ENCODE assay signal across 14 cellular contexts in genomic region chr17:72173475-72174116, GRCh38. TPM values are rescaled to one million over a fixed set of nuclear protein-coding genes. Genes with fewer than 3 reads are reported as not detected.
DNase-seq lines count a peak whose midpoint lies in the region; ATAC-seq, FAIRE-seq and TF ChIP-seq lines count a peak whose summit lies in the region.
"Had no signal": no experiment of that assay in that cellular context is flagged by ENCODE, and none has a peak within 500 bp of the region (broad histone marks: within the 10 kb centered on the region; RNA-seq: fewer than 3 reads in every experiment).

No MANE protein-coding gene starts in this region.

- DNase-seq in LHCN-M2 (ENCODE audit: low read depth) (peak; percentile 41), NCI-H2196 (lab: John Stamatoyannopoulos, UW; ENCODE audit: unreplicated experiment) (peak; percentile 66), body of pancreas (peak in 3 of 4 donors; percentile 35 to 50 (median 44)), pancreas (no peak)
- no peak for DNase-seq in effector CD4-positive, alpha-beta T cell
- no peak for DNase-seq in stimulated activated CD4-positive, alpha-beta T cell treated with anti-CD3 and anti-CD28 coated beads, Interleukin-2, amount 100 ng/mL, for 48 hours
- DNase-seq: activated B cell treated with CpG ODN at 0.5 μM for 24 hours; activated CD8-positive, alpha-beta memory T cell treated with anti-CD3 and anti-CD28 coated beads, Interleukin-2, amount 50 U/mL, for 4 hours; activated naive CD8-positive, alpha-beta T cell treated with anti-CD3 and anti-CD28 coated beads for 36 hours; CD4-positive, CD25-positive, alpha-beta regulatory T cell; MG63; small intestine had no signal

- intact Hi-C loops in body of pancreas (cut with DNase I): no loop called here
- intact Hi-C loops in pancreas (cut with DNase I): no loop called here

- ATAC-seq in body of pancreas (peak; percentile 52), pancreas (peak in 3 of 4 donors; percentile 73 to 89 (median 80)), GM21381 (IDR thresholded peaks at IDR 0.05; ENCODE audit: unreplicated experiment) (no peak)

- no peak overlapping the region for H3K27ac ChIP-seq in body of pancreas
- H3K27ac ChIP-seq in pancreas: no peak overlapping the region

- H3K27me3 ChIP-seq in body of pancreas (no peaks in the 10 kb centered on the region), pancreas (no peaks in the 10 kb centered on the region)
- H3K27me3 ChIP-seq: MG63 had no signal

- 33 to 34% methylated on average over 9 of the region's 9 CpGs for WGBS in body of pancreas, 2 donors
- WGBS in pancreas, 2 donors: 41 to 47% methylated on average over 9 of the region's 9 CpGs

- H3K4me3 ChIP-seq in body of pancreas (no peak overlapping the region), pancreas (no peak overlapping the region)
- H3K4me3 ChIP-seq: HAP-1, MG63 had no signal

- H3K36me3 ChIP-seq in body of pancreas (replicated peaks in 1 of 2; ENCODE audit: insufficient read depth in 1 of 2, low read depth in 2 of 2) (no peaks in the 10 kb centered on the region), pancreas (no peaks in the 10 kb centered on the region)
- H3K36me3 ChIP-seq: HAP-1, MG63 had no signal

- H3K9me3 ChIP-seq in body of pancreas (no peaks in the 10 kb centered on the region), pancreas (no peaks in the 10 kb centered on the region)
- H3K9me3 ChIP-seq: HAP-1, MG63 had no signal

- FAIRE-seq in pancreas (lab: Jason Lieb, UNC): no peak
- FAIRE-seq: small intestine had no signal

- H3K4me1 ChIP-seq in body of pancreas: peaks cover 10% of the 10 kb centered on the region
- H3K4me1 ChIP-seq in pancreas: peaks cover 0 to 6% (median 4%) of the 10 kb centered on the region in 3 donors
- H3K4me1 ChIP-seq: HAP-1 had no signal

- no peak for TF ChIP-seq POLR2A in body of pancreas (IDR thresholded peaks at IDR 0.05)

- TF ChIP-seq CTCF in body of pancreas (IDR thresholded peaks at IDR 0.05) (no peak), pancreas (IDR thresholded peaks at IDR 0.05) (no peak)

RNA-seq across cellular contexts. Expression of gene SOX9, which starts 52.8 kb away (rescaled TPM):
- total RNA-seq in LHCN-M2 (2014; rRNA removed) (8.0 and 11.3 TPM in 2 replicates), body of pancreas (10 to 100 TPM; 35.8 to 47.5 TPM), pancreas (10 to 100 TPM; 22.7 to 76.1 (median 34.2) TPM)
- 1.4 TPM for polyA plus RNA-seq in LHCN-M2 (2012)
- polyA plus RNA-seq in pancreas: 10 to 100 TPM; 26.0 to 31.9 TPM
- total RNA-seq: activated naive CD8-positive, alpha-beta T cell treated with anti-CD3 and anti-CD28 coated beads for 36 hours; CD4-positive, CD25-positive, alpha-beta regulatory T cell had no signal
- polyA plus RNA-seq: CD4-positive, CD25-positive, alpha-beta regulatory T cell had no signal

Comparison
In these comparisons a context has a peak if more than half of its experiments do, and no peak if none do; other contexts are left out.
1. DNase-seq: peak in LHCN-M2 (single experiment), NCI-H2196 (single experiment) and body of pancreas (3 of 4); none in pancreas (0 of 6), effector CD4-positive, alpha-beta T cell (single experiment) and stimulated activated CD4-positive, alpha-beta T cell treated with anti-CD3 and anti-CD28 coated beads, Interleukin-2, amount 100 ng/mL, for 48 hours (0 of 2).